Comparison of ENCODE assay signal across 7 cellular contexts in genomic region chr16:29346796-29347580, GRCh38. TPM values are rescaled to one million over a fixed set of nuclear protein-coding genes. Genes with fewer than 3 reads are reported as not detected.
DNase-seq lines count a peak whose midpoint lies in the region; ATAC-seq, FAIRE-seq and TF ChIP-seq lines count a peak whose summit lies in the region.
"Not testable (repeated sequence)": the region's sequence is repeated elsewhere in the genome, so short reads cannot be mapped to it uniquely, and the experiment has no call there.

No MANE protein-coding gene starts in this region.

- peak overlapping the region; percentile 31; the same call in 1 of the 2 replicates for H3K9ac ChIP-seq in OCI-LY1 (ENCODE audit: low read length)
- H3K9ac ChIP-seq in GM12878 (ENCODE audit: control insufficient read depth, insufficient read depth, low read length); parathyroid adenoma: not testable (repeated sequence)

- TF ChIP-seq POLR2A in GM12878 (IDR thresholded peaks at IDR 0.05; ENCODE audit: low read depth, low read length): not testable (repeated sequence)

- SMC1A ChIA-PET in GM12878 (lab: Charles Lee; ENCODE audit: uncharacterized antibody, unreplicated experiment): not testable (repeated sequence)

- H3K9me2 ChIP-seq in OCI-LY1 (ENCODE audit: low read depth, low read length): not testable (repeated sequence)

- TF ChIP-seq EP300 in GM12878 (IDR thresholded peaks at IDR 0.05; ENCODE audit: borderline replicate concordance in 1 of 2, control insufficient read depth in 1 of 2, low read depth in 2 of 2, low read length in 2 of 2): not testable (repeated sequence)

- not testable (repeated sequence) for H2AFZ ChIP-seq in OCI-LY1 (ENCODE audit: low read length); GM12878 (ENCODE audit: control insufficient read depth, low read depth, low read length); parathyroid adenoma

- POLR2A ChIA-PET in GM12878 (lab: Charles Lee): not testable (repeated sequence)

- RAD21 ChIA-PET in GM12878 (lab: Charles Lee; ENCODE audit: unreplicated experiment): not testable (repeated sequence)

- H3K4me1 ChIP-seq in OCI-LY1 (ENCODE audit: insufficient read depth, low read length, severe bottlenecking) (peaks cover 55% of the 10 kb centered on the region), parathyroid adenoma (peaks cover 26% of the 10 kb centered on the region)
- not testable (repeated sequence) for H3K4me1 ChIP-seq in GM12878 (ENCODE audit: control insufficient read depth, insufficient read depth, low read length); mucosa of descending colon (ENCODE audit: low read depth)

- not testable (repeated sequence) for TF ChIP-seq RAD21 in GM12878 (IDR thresholded peaks at IDR 0.05; ENCODE audit: insufficient read depth, low read depth, low read length)

- not testable (repeated sequence) for BruUV-seq in GM12878 (replicated peaks; lab: Mats Ljungman, UMichigan)

- H3K27ac ChIP-seq in OCI-LY1 (ENCODE audit: low read depth, low read length, poor library complexity, severe bottlenecking) (peak overlapping the region; percentile 94), parathyroid adenoma (peak overlapping the region; percentile 99)
- H3K27ac ChIP-seq in GM12878 (ENCODE audit: control insufficient read depth, insufficient read depth): not testable (repeated sequence)

- not testable (repeated sequence) for H3F3A ChIP-seq in OCI-LY1 (ENCODE audit: insufficient read depth, low read length)

- ATAC-seq in GM18867 (IDR thresholded peaks at IDR 0.05; ENCODE audit: unreplicated experiment): peak; percentile 37
- ATAC-seq in HG03432 (IDR thresholded peaks at IDR 0.05; ENCODE audit: unreplicated experiment): peak; percentile 31
- peak; percentile 80 for ATAC-seq in GM12878
- ATAC-seq in mucosa of descending colon: peak; percentile 32

- 8% methylated on average over 7 of the region's 7 CpGs for WGBS in GM12878 (ENCODE audit: insufficient coverage, insufficient replicate concordance, low lambda C conversion rate, missing lambda C conversion rate)

- CTCF ChIA-PET in GM12878 (lab: Yijun Ruan, JAX): not testable (repeated sequence)

- intact Hi-C loops in GM12878 (cut with micrococcal nuclease; ENCODE audit: unreplicated experiment); mucosa of descending colon (cut with DNase I, micrococcal nuclease): not testable (repeated sequence)

- H3K36me3 ChIP-seq in OCI-LY1 (ENCODE audit: insufficient read depth, low read length); GM12878 (ENCODE audit: control insufficient read depth in 2 of 2, insufficient read depth in 2 of 2, low read length in 1 of 2); mucosa of descending colon (ENCODE audit: low read depth); parathyroid adenoma (ENCODE audit: control insufficient read depth, insufficient read depth, low read length): not testable (repeated sequence)

- H3K4me3 ChIP-seq in OCI-LY1 (ENCODE audit: low read depth, low read length, poor library complexity, severe bottlenecking); GM12878; mucosa of descending colon; parathyroid adenoma (ENCODE audit: low read depth, low read length): not testable (repeated sequence)

- in situ Hi-C loops in GM12878 (cut with MboI): not testable (repeated sequence)

- not testable (repeated sequence) for H3K79me2 ChIP-seq in OCI-LY1 (ENCODE audit: insufficient read depth, low read length); GM12878 (ENCODE audit: control insufficient read depth, insufficient read depth, low read length); parathyroid adenoma

- H3K4me2 ChIP-seq in OCI-LY1 (ENCODE audit: low read length) (peak overlapping the region; percentile 12; the same call in 1 of the 2 replicates), GM12878 (ENCODE audit: control insufficient read depth, insufficient read depth) (0 out of 2 replicates have a peak overlapping the region, but pooled peaks have one; percentile 17)
- not testable (repeated sequence) for H3K4me2 ChIP-seq in parathyroid adenoma (ENCODE audit: low read length)

- not testable (repeated sequence) for H3K9me3 ChIP-seq in OCI-LY1 (ENCODE audit: low read length); GM12878 (replicated peaks; ENCODE audit: control insufficient read depth, insufficient read depth, low read length); mucosa of descending colon; parathyroid adenoma (ENCODE audit: control insufficient read depth, low read length)

- not testable (repeated sequence) for H3K27me3 ChIP-seq in OCI-LY1 (ENCODE audit: insufficient read depth, low read length); GM12878 (replicated peaks in 1 of 2; ENCODE audit: control insufficient read depth in 2 of 2, insufficient read depth in 2 of 2, low read length in 1 of 2); parathyroid adenoma (ENCODE audit: control insufficient read depth, insufficient read depth, low read length)

- FAIRE-seq in GM12878 (lab: Jason Lieb, UNC): not testable (repeated sequence)

- TF ChIP-seq CTCF in OCI-LY1 (IDR thresholded peaks at IDR 0.05; ENCODE audit: low read length); GM12878 (IDR thresholded peaks at IDR 0.05 in 2 of 3, conservative IDR thresholded peaks at IDR 0.05 in 1 of 3; ENCODE audit: control insufficient read depth in 2 of 3, extremely low read depth in 1 of 3, insufficient read depth in 1 of 3, low read depth in 3 of 3, low read length in 3 of 3); mucosa of descending colon (IDR thresholded peaks at IDR 0.05); parathyroid adenoma (IDR thresholded peaks at IDR 0.05): not testable (repeated sequence)

- DNase-seq in CD1c-positive myeloid dendritic cell (ENCODE audit: extremely low spot score): peak; percentile 74
- DNase-seq in GM12878 (ENCODE audit: low read depth, low spot score); mucosa of descending colon: not testable (repeated sequence)

- not testable (repeated sequence) for H4K20me1 ChIP-seq in OCI-LY1 (ENCODE audit: insufficient read depth, low read length); GM12878 (ENCODE audit: control insufficient read depth, insufficient read depth)

TF ChIP-seq in GM12878, 131 proteins besides CTCF, POLR2A, EP300 and RAD21:
- TF ChIP-seq RUNX3 (IDR thresholded peaks at IDR 0.05; ENCODE audit: low read length) (peak; percentile 30; the same call in 1 of the 2 replicates), BHLHE40 (IDR thresholded peaks at IDR 0.05; ENCODE audit: borderline replicate concordance in 1 of 2, low read depth in 2 of 2, low read length in 1 of 2) (peak; percentile 26 to 79; a peak in 2 of 4 replicates), RELB (IDR thresholded peaks at IDR 0.05; ENCODE audit: low read depth) (peak; percentile 59; the same call in 1 of the 2 replicates), SPI1 (IDR thresholded peaks at IDR 0.05; ENCODE audit: borderline replicate concordance, insufficient read depth, low read depth, low read length) (peak; percentile 55; the same call in 1 of the 2 replicates), DPF2 (IDR thresholded peaks at IDR 0.05) (0 out of 2 replicates have a peak, but pooled peaks have one; percentile 28), IKZF1 (conservative IDR thresholded peaks at IDR 0.05) (peak; percentile 31; the same call in 1 of the 2 replicates), MTA2 (IDR thresholded peaks at IDR 0.05; ENCODE audit: low read depth) (peak; percentile 41), IKZF2 (IDR thresholded peaks at IDR 0.05) (peak; percentile 56 to 71)

RNA-seq across cellular contexts. Expression of gene NPIPB11, which starts 59.5 kb away (rescaled TPM):
- total RNA-seq in GM12878 (2013; cell fraction: nucleolus; rRNA removed): 32.0 and 33.4 TPM in 2 replicates
- total RNA-seq in GM12878 (2014; rRNA removed) (0.38 and 0.40 TPM in 2 replicates), GM12878 (2014; rRNA removed; fragmentation: Illumina TruSeq; extraction: Trizol) (1.4 and 1.7 TPM in 2 replicates), GM12878 (2021) (2.1 and 2.7 TPM in 2 replicates), mucosa of descending colon (1 to 10 TPM; 2.0 to 4.4 (median 2.3) TPM)
- polyA plus RNA-seq in GM12878 (2011; ENCODE audit: low read depth): 3.0 TPM
- polyA plus RNA-seq in GM12878 (2011; rRNA removed) (1.3 and 2.4 TPM in 2 replicates), GM12878 (2014; fragmentation: Illumina TruSeq; extraction: Trizol) (4.2 and 5.0 TPM in 2 replicates), GM12878 (2014; fragmentation: Nextera tagmentation; extraction: Ambion mirVana) (under 1 TPM; 0.16 to 0.53 TPM), GM12878 (2014; rRNA removed) (4.8 and 5.5 TPM in 2 replicates), GM12878 (2016; fragmentation: Nextera tagmentation; extraction: Ambion mirVana) (1 to 10 TPM; 2.1 to 2.3 TPM)
- 2.0 and 2.3 TPM in 2 replicates for polyA plus RNA-seq in GM12878 (2011; cell fraction: cytosol; rRNA removed)
- 14.3 and 15.9 TPM in 2 replicates for polyA plus RNA-seq in GM12878 (2011; cell fraction: nucleus; rRNA removed)
- 5.0 TPM in 2 replicates for polyA plus RNA-seq in GM12878 (2012)
- polyA minus RNA-seq in GM12878 (2011; rRNA and poly(A)+ RNA removed): 6.8 and 7.1 TPM in 2 replicates
- 0.53 and 3.2 TPM in 2 replicates for polyA minus RNA-seq in GM12878 (2011; cell fraction: cytosol; rRNA and poly(A)+ RNA removed)
- 2.8 and 4.6 TPM in 2 replicates for polyA minus RNA-seq in GM12878 (2011; cell fraction: nucleus; rRNA and poly(A)+ RNA removed)
